1 cellular context compared by ENCODE assay signal in the genomic region with DNA sequence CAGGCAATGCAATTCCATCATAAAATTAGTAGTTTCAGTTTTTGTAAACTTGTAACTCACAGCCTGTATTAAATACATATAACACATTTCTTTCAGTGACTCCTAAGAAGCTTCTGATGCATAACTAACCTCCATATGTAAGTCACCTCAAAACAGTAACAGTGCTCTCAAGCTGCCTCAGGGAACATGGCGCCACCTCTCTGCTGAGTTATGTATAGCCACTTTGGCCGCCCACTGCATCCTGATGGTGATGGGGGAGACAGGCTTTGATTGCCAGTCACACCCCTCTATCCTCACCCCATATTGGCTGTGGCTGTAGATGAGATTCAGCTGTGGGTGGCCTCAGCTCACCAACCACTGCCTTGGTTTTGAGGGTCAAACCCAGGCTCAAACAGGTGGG.
TF ChIP-seq lines count a peak whose summit lies in the region.

No MANE protein-coding gene starts in this region.

TF ChIP-seq in SK-N-SH treated with all-trans-retinoic acid at 6 μM for 48 hours, 23 proteins besides CTCF, POLR2A, EP300 and RAD21 (continued from another document):
- TF ChIP-seq ESRRG (CRISPR knock-in tag; IDR thresholded peaks at IDR 0.05) (no peak), TOX (CRISPR knock-in tag; IDR thresholded peaks at IDR 0.05; ENCODE audit: borderline replicate concordance) (no peak), TCF4 (CRISPR knock-in tag; IDR thresholded peaks at IDR 0.05; ENCODE audit: borderline replicate concordance) (no peak), ZNF70 (CRISPR knock-in tag; IDR thresholded peaks at IDR 0.05) (no peak), PPARA (CRISPR knock-in tag; IDR thresholded peaks at IDR 0.05; ENCODE audit: borderline replicate concordance) (no peak), GLIS3 (CRISPR knock-in tag; IDR thresholded peaks at IDR 0.05) (no peak), ISL1 (CRISPR knock-in tag; IDR thresholded peaks at IDR 0.05) (no peak), ZNF565 (CRISPR knock-in tag; conservative IDR thresholded peaks at IDR 0.05; ENCODE audit: low read depth) (no peak), ARNTL (CRISPR knock-in tag; IDR thresholded peaks at IDR 0.05; ENCODE audit: borderline replicate concordance, low read depth) (no peak)
- TF ChIP-seq, protein P1, sequence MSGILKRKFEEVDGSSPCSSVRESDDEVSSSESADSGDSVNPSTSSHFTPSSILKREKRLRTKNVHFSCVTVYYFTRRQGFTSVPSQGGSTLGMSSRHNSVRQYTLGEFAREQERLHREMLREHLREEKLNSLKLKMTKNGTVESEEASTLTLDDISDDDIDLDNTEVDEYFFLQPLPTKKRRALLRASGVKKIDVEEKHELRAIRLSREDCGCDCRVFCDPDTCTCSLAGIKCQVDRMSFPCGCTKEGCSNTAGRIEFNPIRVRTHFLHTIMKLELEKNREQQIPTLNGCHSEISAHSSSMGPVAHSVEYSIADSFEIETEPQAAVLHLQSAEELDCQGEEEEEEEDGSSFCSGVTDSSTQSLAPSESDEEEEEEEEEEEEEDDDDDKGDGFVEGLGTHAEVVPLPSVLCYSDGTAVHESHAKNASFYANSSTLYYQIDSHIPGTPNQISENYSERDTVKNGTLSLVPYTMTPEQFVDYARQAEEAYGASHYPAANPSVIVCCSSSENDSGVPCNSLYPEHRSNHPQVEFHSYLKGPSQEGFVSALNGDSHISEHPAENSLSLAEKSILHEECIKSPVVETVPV (CRISPR knock-in tag; IDR thresholded peaks at IDR 0.05): no peak
- TF ChIP-seq, protein P2, sequence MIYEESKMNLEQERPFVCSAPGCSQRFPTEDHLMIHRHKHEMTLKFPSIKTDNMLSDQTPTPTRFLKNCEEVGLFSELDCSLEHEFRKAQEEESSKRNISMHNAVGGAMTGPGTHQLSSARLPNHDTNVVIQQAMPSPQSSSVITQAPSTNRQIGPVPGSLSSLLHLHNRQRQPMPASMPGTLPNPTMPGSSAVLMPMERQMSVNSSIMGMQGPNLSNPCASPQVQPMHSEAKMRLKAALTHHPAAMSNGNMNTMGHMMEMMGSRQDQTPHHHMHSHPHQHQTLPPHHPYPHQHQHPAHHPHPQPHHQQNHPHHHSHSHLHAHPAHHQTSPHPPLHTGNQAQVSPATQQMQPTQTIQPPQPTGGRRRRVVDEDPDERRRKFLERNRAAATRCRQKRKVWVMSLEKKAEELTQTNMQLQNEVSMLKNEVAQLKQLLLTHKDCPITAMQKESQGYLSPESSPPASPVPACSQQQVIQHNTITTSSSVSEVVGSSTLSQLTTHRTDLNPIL (CRISPR knock-in tag; IDR thresholded peaks at IDR 0.05; ENCODE audit: low read depth): no peak
TF ChIP-seq in SK-N-SH treated with all-trans-retinoic acid at 6 μM for 48 hours: peak in this region for 0.
